In genomic region chr1:33323663-33324477, GRCh38 we compare ENCODE assay signal across 27 cellular contexts. TPM values are rescaled to one million over a fixed set of nuclear protein-coding genes. Genes with fewer than 3 reads are reported as not detected.
DNase-seq lines count a peak whose midpoint lies in the region; ATAC-seq, FAIRE-seq and TF ChIP-seq lines count a peak whose summit lies in the region.
"Had no signal": no experiment of that assay in that cellular context is flagged by ENCODE, and none has a peak within 500 bp of the region (broad histone marks: within the 10 kb centered on the region; RNA-seq: fewer than 3 reads in every experiment).

No MANE protein-coding gene starts in this region.

- H3K4me1 ChIP-seq in GM23338 (ENCODE audit: insufficient read depth) = no peaks in the 10 kb centered on the region
- H3K4me1 ChIP-seq in K562 (replicated peaks in 1 of 2; ENCODE audit: control insufficient read depth in 2 of 2, insufficient read depth in 2 of 2, low read length in 2 of 2) = no peaks in the 10 kb centered on the region
- peaks cover 2 to 48% (median 10%) of the 10 kb centered on the region in 3 donors for H3K4me1 ChIP-seq in gastroesophageal sphincter
- peaks cover 0 to 48% (median 29%) of the 10 kb centered on the region in 6 donors for H3K4me1 ChIP-seq in spleen
- H3K4me1 ChIP-seq in adrenal gland (replicated peaks in 1 of 2) = peaks cover 16 to 31% of the 10 kb centered on the region in 2 donors
- H3K4me1 ChIP-seq: SJSA1 had no signal

- no peak overlapping the region for H3K27ac Mint-ChIP-seq in GM23338
- H3K27ac Mint-ChIP-seq: activated naive CD8-positive, alpha-beta T cell treated with anti-CD3 and anti-CD28 coated beads, Interleukin-2, amount 50 U/mL, for 24 hours had no signal

- no peaks in the 10 kb centered on the region for H3K9me3 ChIP-seq in K562 (replicated peaks; ENCODE audit: control insufficient read depth, insufficient read depth, low read depth, low read length)
- no peaks in the 10 kb centered on the region for H3K9me3 ChIP-seq in gastroesophageal sphincter
- H3K9me3 ChIP-seq in spleen = no peaks in the 10 kb centered on the region
- no peaks in the 10 kb centered on the region for H3K9me3 ChIP-seq in adrenal gland (replicated peaks in 1 of 3)
- H3K9me3 ChIP-seq: body of pancreas, SJSA1 had no signal

- no peaks in the 10 kb centered on the region for H3K9me3 Mint-ChIP-seq in GM23338
- H3K9me3 Mint-ChIP-seq: activated naive CD8-positive, alpha-beta T cell treated with anti-CD3 and anti-CD28 coated beads, Interleukin-2, amount 50 U/mL, for 24 hours had no signal

- TF ChIP-seq POLR2A in K562 (conservative IDR thresholded peaks at IDR 0.05) (no peak), gastroesophageal sphincter (IDR thresholded peaks at IDR 0.05) (no peak), spleen (IDR thresholded peaks at IDR 0.05) (no peak), adrenal gland (IDR thresholded peaks at IDR 0.05) (no peak)

- H3K27me3 Mint-ChIP-seq in GM23338 (ENCODE audit: insufficient read depth, low read depth, poor library complexity) = peaks cover 5% of the 10 kb centered on the region
- H3K27me3 Mint-ChIP-seq: activated naive CD8-positive, alpha-beta T cell treated with anti-CD3 and anti-CD28 coated beads, Interleukin-2, amount 50 U/mL, for 24 hours had no signal

- no peaks in the 10 kb centered on the region for H3K9me1 ChIP-seq in K562 (ENCODE audit: control insufficient read depth, insufficient read depth, low read length)

- 85% methylated on average over 14 of the region's 14 CpGs for WGBS in K562 (ENCODE audit: insufficient coverage, low coverage, missing lambda C conversion rate)
- WGBS in gastroesophageal sphincter (ENCODE audit: low coverage in 1 of 2), 2 donors = 46 to 48% methylated on average over 3 to 10 of the region's 14 CpGs
- 79 to 92% (median 86%) methylated on average over 14 of the region's 14 CpGs for WGBS in spleen, 5 donors
- 68 to 80% (median 76%) methylated on average over 13 to 14 of the region's 14 CpGs for whole genome bisulfite sequencing in adrenal gland, 4 donors

- POLR2A ChIA-PET in K562 (lab: Yijun Ruan, JAX) = interaction anchor here (1.2 kb wide), 3 partner anchors 11 to 16 kb away, joined by 3 to 5 read pairs (median 4); no protein-coding TSS in a partner anchor

- intact Hi-C loops in K562 (cut with micrococcal nuclease) (no loop called here), spleen (cut with DNase I; ENCODE audit: low total_unique reads) (no loop called here), adrenal gland (cut with DNase I) (no loop called here)

- peak in 1 of 2 experiments; percentile 21; a peak in 2 of 4 replicates for TF ChIP-seq CTCF in GM23338 (conservative IDR thresholded peaks at IDR 0.05; ENCODE audit: low read depth in 2 of 2)
- no peak for TF ChIP-seq CTCF in K562 (IDR thresholded peaks at IDR 0.05 in 2 of 3, conservative IDR thresholded peaks at IDR 0.05 in 1 of 3; ENCODE audit: insufficient read depth in 2 of 3, low read depth in 1 of 3, low read length in 3 of 3)
- TF ChIP-seq CTCF in gastroesophageal sphincter (IDR thresholded peaks at IDR 0.05) = no peak
- no peak for TF ChIP-seq CTCF in spleen (IDR thresholded peaks at IDR 0.05 in 8 of 11, conservative IDR thresholded peaks at IDR 0.05 in 3 of 11)
- TF ChIP-seq CTCF in adrenal gland (IDR thresholded peaks at IDR 0.05) = no peak

- peaks cover 5% of the 10 kb centered on the region; the same call in 2 of the 3 replicates for H3K36me3 Mint-ChIP-seq in GM23338 (ENCODE audit: low read depth)

- H3K4me3 ChIP-seq in GM23338 = no peak overlapping the region
- H3K4me3 ChIP-seq in K562 = no peak overlapping the region
- H3K4me3 ChIP-seq in gastroesophageal sphincter = no peak overlapping the region
- H3K4me3 ChIP-seq in spleen = no peak overlapping the region
- H3K4me3 ChIP-seq in adrenal gland = no peak overlapping the region
- H3K4me3 ChIP-seq: body of pancreas, GM23248, SJSA1 had no signal

- H3F3A ChIP-seq in GM23338 (replicated peaks; ENCODE audit: low read depth) = no peaks in the 10 kb centered on the region

- H4K20me1 ChIP-seq in GM23338 (replicated peaks; ENCODE audit: insufficient read depth) (no peaks in the 10 kb centered on the region; the same call in 1 of the 2 replicates), K562 (replicated peaks; ENCODE audit: control insufficient read depth, insufficient read depth, low read length) (peaks cover 9% of the 10 kb centered on the region; the same call in 1 of the 2 replicates)

- CTCF ChIA-PET in K562 (lab: Yijun Ruan, JAX; ENCODE audit: low intra/inter-chr PET ratio) = no interaction called here

- H3K27me3 ChIP-seq in GM23338 (ENCODE audit: insufficient read depth) = no peaks in the 10 kb centered on the region
- peaks cover 6 to 20% of the 10 kb centered on the region in 2 experiments for H3K27me3 ChIP-seq in K562 (ENCODE audit: control insufficient read depth in 2 of 2, insufficient read depth in 2 of 2, low read length in 2 of 2)
- H3K27me3 ChIP-seq in gastroesophageal sphincter = no peaks in the 10 kb centered on the region
- H3K27me3 ChIP-seq in spleen (replicated peaks in 1 of 7) = no peaks in the 10 kb centered on the region
- H3K27me3 ChIP-seq in adrenal gland = no peaks in the 10 kb centered on the region
- H3K27me3 ChIP-seq: body of pancreas, SJSA1 had no signal

- H3K9ac ChIP-seq in K562 (ENCODE audit: insufficient read depth in 1 of 2, low read depth in 2 of 2, low read length in 2 of 2) = no peak overlapping the region
- H3K9ac ChIP-seq: GM23248 had no signal

- H3K79me2 ChIP-seq in GM23338 (replicated peaks; ENCODE audit: insufficient read depth) (no peaks in the 10 kb centered on the region), K562 (ENCODE audit: control insufficient read depth, insufficient read depth, low read length) (no peaks in the 10 kb centered on the region)

- H3K27ac ChIP-seq in GM23338 (ENCODE audit: low read depth) = no peak overlapping the region
- no peak overlapping the region for H3K27ac ChIP-seq in K562 (ENCODE audit: extremely low read depth, low read depth, low read length)
- H3K27ac ChIP-seq in gastroesophageal sphincter = peak overlapping the region in 3 of 4 donors; percentile 41 to 46 (median 45)
- peak overlapping the region in 3 of 8 donors; percentile 98 to 99 (median 98) for H3K27ac ChIP-seq in spleen
- peak overlapping the region in 1 of 5 donors; percentile 62 for H3K27ac ChIP-seq in adrenal gland
- H3K27ac ChIP-seq: body of pancreas, GM23248, SJSA1 had no signal

- no peak overlapping the region for H3K4me2 ChIP-seq in GM23338
- H3K4me2 ChIP-seq in K562 (ENCODE audit: insufficient read depth, low read length) = no peak overlapping the region

- TSS peak; percentile 30 for BruUV-seq in K562 (replicated peaks; lab: Mats Ljungman, UMichigan)

- no peak for TF ChIP-seq RAD21 in K562 (CRISPR knock-in tag; conservative IDR thresholded peaks at IDR 0.05 in 1 of 2, IDR thresholded peaks at IDR 0.05 in 1 of 2)

- ATAC-seq in GM23338 = peak; percentile 53
- ATAC-seq in K562 = no peak
- ATAC-seq in gastroesophageal sphincter = no peak
- no peak for ATAC-seq in GM21786 (IDR thresholded peaks at IDR 0.05; ENCODE audit: unreplicated experiment)
- ATAC-seq in GM21723 (IDR thresholded peaks at IDR 0.05; ENCODE audit: unreplicated experiment) = no peak
- ATAC-seq: activated naive CD8-positive, alpha-beta T cell treated with anti-CD3 and anti-CD28 coated beads, Interleukin-2, amount 50 U/mL, for 24 hours; body of pancreas; stimulated activated naive CD8-positive, alpha-beta T cell treated with anti-CD3 and anti-CD28 coated beads, Interleukin-15, Interleukin-2, amounts not matched to agents 100 U/mL and 50 U/mL, for 24 hours had no signal

- in situ Hi-C loops in K562 (cut with MboI) = no loop called here

- TF ChIP-seq EP300 in K562 (IDR thresholded peaks at IDR 0.05; ENCODE audit: low read length) (no peak), gastroesophageal sphincter (IDR thresholded peaks at IDR 0.05) (no peak)

- H3K4me1 Mint-ChIP-seq in GM23338 = peaks cover 8% of the 10 kb centered on the region; the same call in 2 of the 3 replicates
- H3K4me1 Mint-ChIP-seq: activated naive CD8-positive, alpha-beta T cell treated with anti-CD3 and anti-CD28 coated beads, Interleukin-2, amount 50 U/mL, for 24 hours had no signal

- H2AFZ ChIP-seq in GM23338 (no peak overlapping the region), K562 (ENCODE audit: low read depth, low read length) (no peak overlapping the region)
- H2AFZ ChIP-seq: GM23248 had no signal

- FAIRE-seq in K562 (lab: Jason Lieb, UNC) = no peak
- FAIRE-seq: colon, GM19239, RCC 7860, TTC549 had no signal

- no peaks in the 10 kb centered on the region for H3K9me2 ChIP-seq in GM23338 (ENCODE audit: insufficient read depth)

- H3K36me3 ChIP-seq in GM23338 (ENCODE audit: insufficient read depth) (no peaks in the 10 kb centered on the region), K562 (ENCODE audit: control insufficient read depth, insufficient read depth, low read length) (peaks cover 58% of the 10 kb centered on the region; the same call in 2 of the 3 replicates), gastroesophageal sphincter (peaks cover 12 to 72% of the 10 kb centered on the region in 2 donors), spleen (peaks cover 10 to 79% (median 64%) of the 10 kb centered on the region in 6 donors), adrenal gland (replicated peaks in 1 of 2) (peaks cover 0 to 68% of the 10 kb centered on the region in 2 donors)

- H3K4me3 Mint-ChIP-seq in GM23338 = no peak overlapping the region
- H3K4me3 Mint-ChIP-seq: activated naive CD8-positive, alpha-beta T cell treated with anti-CD3 and anti-CD28 coated beads, Interleukin-2, amount 50 U/mL, for 24 hours had no signal

- DNase-seq in GM23338 (ENCODE audit: low spot score) (no peak), K562 (ENCODE audit: extremely low read depth in 1 of 4, low spot score in 3 of 4) (no peak), spleen (peak; percentile 61), adrenal gland (no peak), midbrain (lab: John Stamatoyannopoulos, UW) (no peak)
- DNase-seq: activated gamma-delta T cell treated with Interleukin-2 at 50 U/mL for 16 hours; activated naive CD8-positive, alpha-beta T cell treated with anti-CD3 and anti-CD28 coated beads, Interleukin-2, amount 50 U/mL, for 24 hours; body of pancreas; DMS 273 treated with DMSO at 0.1 percent for 48 hours; GM23248; NCI-H1048; NCI-H187 treated with DMSO at 0.1 percent for 48 hours; NCI-H524 treated with DMSO at 0.1 percent for 48 hours; stimulated activated CD4-positive, alpha-beta T cell treated with anti-CD3 and anti-CD28 coated beads, Interleukin-4, amount 100 ng/mL, for 4 hours; stimulated activated naive CD8-positive, alpha-beta T cell treated with anti-CD3 and anti-CD28 coated beads, Interleukin-15, Interleukin-2, amounts not matched to agents 100 U/mL and 50 U/mL, for 24 hours; T-helper 1 cell had no signal

RNA-seq across cellular contexts. Expression of gene A3GALT2, which starts 3.0 kb away (rescaled TPM):
- not detected in 2 replicates for total RNA-seq in GM23338 (2014; rRNA removed; shearing (Covaris generic))
- polyA plus RNA-seq in GM23338 (2016; fragmentation: Nextera tagmentation; extraction: Ambion mirVana) = not detected in 2 replicates
- not detected in 2 replicates for total RNA-seq in K562 (2011; cell fraction: chromatin; rRNA removed; ENCODE audit: low replicate concordance)
- total RNA-seq in K562 (2011; cell fraction: nucleolus; rRNA removed) = not detected in 2 replicates
- not detected in 2 replicates for total RNA-seq in K562 (2011; cell fraction: nucleoplasm; rRNA removed)
- total RNA-seq in K562 (2014; rRNA removed) = not detected in 2 replicates
- not detected in 2 replicates for total RNA-seq in K562 (2014; rRNA removed; fragmentation: Illumina TruSeq; extraction: Trizol)
- total RNA-seq in K562 (2015; rRNA removed; fragmentation: Illumina TruSeq; extraction: Trizol) = not detected in 2 replicates
- total RNA-seq in K562 (2021) = not detected in 2 replicates
- polyA plus RNA-seq in K562 (2011; rRNA removed) = not detected in 2 replicates
- polyA plus RNA-seq in K562 (2011; cell fraction: cytosol; rRNA removed) = not detected in 2 replicates
- not detected in 2 replicates for polyA plus RNA-seq in K562 (2011; cell fraction: nucleus; rRNA removed)
- not detected in 2 replicates for polyA plus RNA-seq in K562 (2012)
- polyA plus RNA-seq in K562 (2014; fragmentation: Illumina TruSeq; extraction: Trizol) = not detected in 2 replicates
- not detected for polyA plus RNA-seq in K562 (2014; fragmentation: Nextera tagmentation; extraction: Ambion mirVana)
- not detected in 2 replicates for polyA plus RNA-seq in K562 (2014; rRNA removed)
- polyA minus RNA-seq in K562 (2011; rRNA and poly(A)+ RNA removed) = not detected in 2 replicates
- not detected in 2 replicates for polyA minus RNA-seq in K562 (2011; cell fraction: cytosol; rRNA and poly(A)+ RNA removed)
- not detected in 2 replicates for polyA minus RNA-seq in K562 (2011; cell fraction: nucleus; rRNA and poly(A)+ RNA removed)
- total RNA-seq in gastroesophageal sphincter = under 1 TPM in 1 of 4 donors, not detected in 3; 0.67 TPM
- 1 to 10 TPM in 1 of 7 donors, under 1 TPM in 1, not detected in 5; 0.47 to 1.6 TPM for total RNA-seq in spleen
- polyA plus RNA-seq in spleen = under 1 TPM in 1 of 3 donors, not detected in 2; 0.10 TPM
- under 1 TPM in 1 of 8 donors, not detected in 7; 0.49 TPM for total RNA-seq in adrenal gland
- under 1 TPM in 1 of 3 donors, not detected in 2; 0.17 TPM for polyA plus RNA-seq in adrenal gland
- total RNA-seq: body of pancreas, GM23248, LHCN-M2, omental fat pad, SJSA1 had no signal
- polyA plus RNA-seq: GM23248, thymus had no signal

Comparison
In these comparisons a context has a peak if more than half of its experiments do, and no peak if none do; other contexts are left out.
1. H3K27ac ChIP-seq: peak in gastroesophageal sphincter (3 of 4); none in GM23338 (single experiment) and K562 (single experiment).